Comparison of ENCODE assay signal across 12 cellular contexts in genomic region chr18:6752200-6752873, GRCh38. TPM values are rescaled to one million over a fixed set of nuclear protein-coding genes. Genes with fewer than 3 reads are reported as not detected.
DNase-seq lines count a peak whose midpoint lies in the region; ATAC-seq and TF ChIP-seq lines count a peak whose summit lies in the region.
"Had no signal": no experiment of that assay in that cellular context is flagged by ENCODE, and none has a peak within 500 bp of the region (broad histone marks: within the 10 kb centered on the region; RNA-seq: fewer than 3 reads in every experiment).

No MANE protein-coding gene starts in this region.

- no peaks in the 10 kb centered on the region for H3K27me3 ChIP-seq in iPS-18a (ENCODE audit: control insufficient read depth, insufficient read depth, low read length)
- H3K27me3 ChIP-seq in BE2C: no peaks in the 10 kb centered on the region

- peak; percentile 92 for DNase-seq in ELF-1 (ENCODE audit: low read depth, low spot score)
- DNase-seq in astrocyte of the spinal cord (ENCODE audit: low read depth, low spot score): peak; percentile 94
- peak; percentile 49 for DNase-seq in skeletal muscle cell (ENCODE audit: low read depth)
- no peak for DNase-seq in mesenteric fat pad (ENCODE audit: low spot score)
- no peak for DNase-seq in BE2C
- no peak for DNase-seq in ACHN
- DNase-seq: activated naive CD4-positive, alpha-beta T cell treated with Interleukin-2 at 50 U/mL for 16 hours; naive thymus-derived CD8-positive, alpha-beta T cell; NCI-H1436 treated with DMSO at 0.1 percent for 48 hours had no signal

- in situ Hi-C loops in astrocyte of the spinal cord (cut with HindIII; ENCODE audit: low sequenced_read_pairs) (no loop called here), ACHN (cut with HindIII; ENCODE audit: low pct_ligation_motif_present, low pct_unique_long_range_greater_than_20kb, low sequenced_read_pairs) (no loop called here)

- peak overlapping the region; percentile 94 for H3K27ac ChIP-seq in iPS-18a (ENCODE audit: low read length)

- peaks cover 50% of the 10 kb centered on the region for H3K4me1 ChIP-seq in iPS-18a (ENCODE audit: control insufficient read depth, low read depth, low read length)
- H3K4me1 ChIP-seq in BE2C: no peaks in the 10 kb centered on the region

- ATAC-seq in HG02571 (IDR thresholded peaks at IDR 0.05; ENCODE audit: unreplicated experiment): no peak
- ATAC-seq: esophagus mucosa; naive thymus-derived CD8-positive, alpha-beta T cell had no signal

- TF ChIP-seq CTCF in astrocyte of the spinal cord (IDR thresholded peaks at IDR 0.05; ENCODE audit: low read depth, low read length) (no peak), BE2C (IDR thresholded peaks at IDR 0.05; ENCODE audit: low read depth, low read length) (no peak)

- no peaks in the 10 kb centered on the region for H3K36me3 ChIP-seq in iPS-18a (ENCODE audit: control insufficient read depth, low read depth, low read length)
- no peaks in the 10 kb centered on the region for H3K36me3 ChIP-seq in BE2C

- H3K9me3 ChIP-seq in iPS-18a (ENCODE audit: control insufficient read depth, low read depth, low read length): no peaks in the 10 kb centered on the region
- no peaks in the 10 kb centered on the region for H3K9me3 ChIP-seq in BE2C

- H3K4me3 ChIP-seq in astrocyte of the spinal cord (ENCODE audit: low read depth, low read length) (no peak overlapping the region), iPS-18a (ENCODE audit: low read length) (peak overlapping the region; percentile 45), skeletal muscle cell (ENCODE audit: low read depth, low read length) (no peak overlapping the region), BE2C (ENCODE audit: low read depth, low read length) (no peak overlapping the region)

- peak overlapping the region; percentile 62 for H3K9ac ChIP-seq in iPS-18a (ENCODE audit: low read length)

RNA-seq across cellular contexts. Expression of gene ARHGAP28, which starts 22.8 kb away (rescaled TPM):
- 9.1 TPM for total RNA-seq in mesenteric fat pad
- polyA plus RNA-seq in BE2C (2012; ENCODE audit: insufficient read depth, insufficient read length, low read depth): 0.86 TPM
- total RNA-seq: naive thymus-derived CD8-positive, alpha-beta T cell had no signal
- polyA plus RNA-seq: naive thymus-derived CD8-positive, alpha-beta T cell had no signal

Comparison
In these comparisons a context has a peak if more than half of its experiments do, and no peak if none do; other contexts are left out.
1. DNase-seq: peak in ELF-1 (single experiment), astrocyte of the spinal cord (single experiment) and skeletal muscle cell (single experiment); none in mesenteric fat pad (single experiment), BE2C (single experiment) and ACHN (single experiment).